ENCODE assay signal across 9 cellular contexts in the genomic region with DNA sequence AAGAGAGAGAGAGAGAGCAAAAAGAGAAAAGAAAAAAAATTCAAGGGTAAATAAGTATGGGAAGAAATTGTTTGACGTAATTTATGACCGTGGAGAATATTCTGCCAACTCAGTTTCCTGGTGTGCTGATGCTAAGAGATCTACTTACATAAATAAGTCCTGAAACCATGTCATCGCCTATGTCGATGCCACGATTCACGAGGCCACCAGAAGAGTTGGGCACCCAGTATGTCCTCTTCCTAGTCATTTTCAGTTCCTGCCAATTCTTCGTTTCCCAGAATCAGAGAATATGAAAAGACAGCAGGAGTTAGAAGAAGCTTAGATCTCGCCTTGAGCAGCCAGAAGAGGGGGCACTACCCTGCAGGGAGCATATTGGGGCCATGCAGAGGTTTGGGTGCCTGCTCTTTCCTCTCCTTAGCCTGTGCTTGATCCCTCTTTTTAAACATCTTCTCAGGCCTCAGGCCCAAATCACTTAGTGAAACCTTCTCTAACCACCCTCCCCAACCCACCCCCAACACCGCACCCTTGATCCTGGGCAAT.
DNase-seq lines count a peak whose midpoint lies in the region; ATAC-seq and TF ChIP-seq lines count a peak whose summit lies in the region.
"Had no signal": no experiment of that assay in that cellular context is flagged by ENCODE, and none has a peak within 500 bp of the region (broad histone marks: within the 10 kb centered on the region; RNA-seq: fewer than 3 reads in every experiment).

No MANE protein-coding gene starts in this region.

- no peak overlapping the region for H3K27ac ChIP-seq in C4-2B
- H3K27ac ChIP-seq: epithelial cell of prostate had no signal

- DNase-seq in KG1 (lab: John Stamatoyannopoulos, UW) (peak; percentile 8), foreskin fibroblast (peak; percentile 32 to 67), amniotic stem cell (lab: John Stamatoyannopoulos, UW) (no peak), NCI-H146 treated with DMSO at 0.1 percent for 48 hours (lab: John Stamatoyannopoulos, UW; ENCODE audit: unreplicated experiment) (no peak)
- peak; percentile 60 for DNase-seq in activated CD4-positive, alpha-beta T cell treated with anti-CD3 and anti-CD28 coated beads for 48 hours
- DNase-seq in stimulated activated CD4-positive, alpha-beta T cell treated with anti-CD3 and anti-CD28 coated beads, Interleukin-2, amount 100 ng/mL, for 48 hours = peak; percentile 22 to 29

- H3K4me3 ChIP-seq in foreskin fibroblast (ENCODE audit: low read depth in 1 of 2, low read length in 2 of 2) = no peak overlapping the region

- TF ChIP-seq CTCF in C4-2B (conservative IDR thresholded peaks at IDR 0.05) = peak; percentile 22; the same call in 1 of the 2 replicates
- TF ChIP-seq CTCF in foreskin fibroblast (IDR thresholded peaks at IDR 0.05; ENCODE audit: low read depth, low read length) = peak; percentile 66

- peak; percentile 79 for ATAC-seq in GM18907 (IDR thresholded peaks at IDR 0.05; ENCODE audit: unreplicated experiment)

Comparison
In these comparisons a context has a peak if more than half of its experiments do, and no peak if none do; other contexts are left out.
1. DNase-seq: peak in KG1 (single experiment), activated CD4-positive, alpha-beta T cell treated with anti-CD3 and anti-CD28 coated beads for 48 hours (single experiment), foreskin fibroblast (2 of 2) and stimulated activated CD4-positive, alpha-beta T cell treated with anti-CD3 and anti-CD28 coated beads, Interleukin-2, amount 100 ng/mL, for 48 hours (2 of 2); none in amniotic stem cell (single experiment) and NCI-H146 treated with DMSO at 0.1 percent for 48 hours (single experiment).